Comparison of ENCODE assay signal across 1 cellular context in the genomic region with DNA sequence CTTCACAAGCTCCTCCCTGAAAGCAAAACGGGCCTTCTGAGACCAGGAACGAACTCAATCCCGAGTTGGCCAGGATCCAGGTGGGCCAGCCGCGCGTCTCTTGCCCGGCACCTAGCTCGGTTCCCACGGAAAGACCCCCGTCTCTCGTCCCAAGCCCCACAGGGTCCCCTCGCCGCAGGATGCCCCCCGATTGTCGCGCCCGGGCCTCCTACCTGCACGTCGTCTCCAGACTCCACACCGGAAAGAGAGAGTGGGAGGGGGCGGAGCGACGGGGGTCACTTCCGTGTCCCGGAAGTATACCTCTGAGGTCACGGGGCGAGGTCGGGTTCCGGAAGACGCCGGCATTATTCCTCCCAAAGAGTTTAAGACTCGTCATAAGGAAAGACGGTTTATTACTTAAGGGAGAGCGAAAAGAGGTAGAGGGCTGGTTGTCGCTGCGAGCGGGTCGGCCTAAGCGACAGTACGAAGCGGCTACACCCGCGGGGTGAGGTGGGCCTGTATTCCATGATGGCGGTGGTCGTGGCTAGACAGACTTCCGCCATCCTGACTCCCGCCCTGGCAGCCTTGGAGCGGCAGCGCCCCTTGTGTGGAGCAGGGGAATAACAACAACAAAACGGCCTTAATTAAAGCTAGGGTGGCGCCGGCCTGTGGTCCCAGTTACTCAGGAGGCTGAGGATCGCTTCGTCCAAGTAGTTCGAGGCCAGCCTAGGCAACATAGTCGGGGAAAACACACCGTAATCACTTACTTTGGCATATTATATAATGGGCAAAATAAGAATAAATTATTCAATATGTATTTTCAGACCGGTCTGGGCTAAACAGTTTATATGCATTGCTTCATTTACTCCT.
TF ChIP-seq lines count a peak whose summit lies in the region.

A gene (minus strand): TSS at position 249 of the 849 bp plus-strand sequence. CDS start 2,006 bp downstream, outside the sequence.

TF ChIP-seq in A549, 52 proteins besides CTCF, POLR2A, EP300 and RAD21 (continued from another document):
- TF ChIP-seq, protein P1, sequence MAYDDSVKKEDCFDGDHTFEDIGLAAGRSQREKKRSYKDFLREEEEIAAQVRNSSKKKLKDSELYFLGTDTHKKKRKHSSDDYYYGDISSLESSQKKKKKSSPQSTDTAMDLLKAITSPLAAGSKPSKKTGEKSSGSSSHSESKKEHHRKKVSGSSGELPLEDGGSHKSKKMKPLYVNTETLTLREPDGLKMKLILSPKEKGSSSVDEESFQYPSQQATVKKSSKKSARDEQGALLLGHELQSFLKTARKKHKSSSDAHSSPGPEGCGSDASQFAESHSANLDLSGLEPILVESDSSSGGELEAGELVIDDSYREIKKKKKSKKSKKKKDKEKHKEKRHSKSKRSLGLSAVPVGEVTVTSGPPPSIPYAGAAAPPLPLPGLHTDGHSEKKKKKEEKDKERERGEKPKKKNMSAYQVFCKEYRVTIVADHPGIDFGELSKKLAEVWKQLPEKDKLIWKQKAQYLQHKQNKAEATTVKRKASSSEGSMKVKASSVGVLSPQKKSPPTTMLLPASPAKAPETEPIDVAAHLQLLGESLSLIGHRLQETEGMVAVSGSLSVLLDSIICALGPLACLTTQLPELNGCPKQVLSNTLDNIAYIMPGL (CRISPR knock-in tag; IDR thresholded peaks at IDR 0.05; ENCODE audit: borderline replicate concordance), result peak; percentile 90; the same call in 1 of the 2 replicates
- TF ChIP-seq GATA3 (IDR thresholded peaks at IDR 0.05; ENCODE audit: borderline replicate concordance) (peak; percentile 26; the same call in 1 of the 2 replicates), HOXB13 (CRISPR knock-in tag; IDR thresholded peaks at IDR 0.05; ENCODE audit: low read depth) (peak; percentile 56; the same call in 1 of the 2 replicates), ESRRA (IDR thresholded peaks at IDR 0.05; ENCODE audit: borderline replicate concordance, low read length) (peak; percentile 14; the same call in 1 of the 2 replicates), HEYL (CRISPR knock-in tag; IDR thresholded peaks at IDR 0.05) (0 out of 2 replicates have a peak, but pooled peaks have one; percentile 34), JUN (IDR thresholded peaks at IDR 0.05) (peak; percentile 86 to 99), CHD4 (IDR thresholded peaks at IDR 0.05; ENCODE audit: borderline replicate concordance) (peak; percentile 69; the same call in 1 of the 2 replicates), FOXS1 (CRISPR knock-in tag; IDR thresholded peaks at IDR 0.05) (peak; percentile 91), NPAS2 (CRISPR knock-in tag; IDR thresholded peaks at IDR 0.05; ENCODE audit: borderline replicate concordance) (no peak), ZNF302 (CRISPR knock-in tag; IDR thresholded peaks at IDR 0.05) (no peak), CEBPB (IDR thresholded peaks at IDR 0.05) (no peak), MAZ (IDR thresholded peaks at IDR 0.05; ENCODE audit: borderline replicate concordance, low read depth, low read length) (no peak; the same call in 1 of the 2 replicates), CHD2 (IDR thresholded peaks at IDR 0.05; ENCODE audit: low read length, partially characterized antibody) (peak; percentile 43), NFE2L2 (conservative IDR thresholded peaks at IDR 0.05; ENCODE audit: low read length) (no peak), POLR2AphosphoS2 (conservative IDR thresholded peaks at IDR 0.05; ENCODE audit: low read length) (no peak), RNF2 (IDR thresholded peaks at IDR 0.05; ENCODE audit: borderline replicate concordance, low read depth) (no peak), EHF (CRISPR knock-in tag; IDR thresholded peaks at IDR 0.05) (peak; percentile 21; the same call in 1 of the 2 replicates), ZSCAN20 (CRISPR knock-in tag; IDR thresholded peaks at IDR 0.05) (no peak), JUNB (IDR thresholded peaks at IDR 0.05) (no peak)
- TF ChIP-seq, protein P2, sequence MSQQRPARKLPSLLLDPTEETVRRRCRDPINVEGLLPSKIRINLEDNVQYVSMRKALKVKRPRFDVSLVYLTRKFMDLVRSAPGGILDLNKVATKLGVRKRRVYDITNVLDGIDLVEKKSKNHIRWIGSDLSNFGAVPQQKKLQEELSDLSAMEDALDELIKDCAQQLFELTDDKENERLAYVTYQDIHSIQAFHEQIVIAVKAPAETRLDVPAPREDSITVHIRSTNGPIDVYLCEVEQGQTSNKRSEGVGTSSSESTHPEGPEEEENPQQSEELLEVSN (IDR thresholded peaks at IDR 0.05; ENCODE audit: borderline replicate concordance, low read depth), result no peak; the same call in 1 of the 2 replicates
- TF ChIP-seq, protein P3, sequence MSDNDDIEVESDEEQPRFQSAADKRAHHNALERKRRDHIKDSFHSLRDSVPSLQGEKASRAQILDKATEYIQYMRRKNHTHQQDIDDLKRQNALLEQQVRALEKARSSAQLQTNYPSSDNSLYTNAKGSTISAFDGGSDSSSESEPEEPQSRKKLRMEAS (IDR thresholded peaks at IDR 0.05), result peak; percentile 99
- TF ChIP-seq, protein P4, sequence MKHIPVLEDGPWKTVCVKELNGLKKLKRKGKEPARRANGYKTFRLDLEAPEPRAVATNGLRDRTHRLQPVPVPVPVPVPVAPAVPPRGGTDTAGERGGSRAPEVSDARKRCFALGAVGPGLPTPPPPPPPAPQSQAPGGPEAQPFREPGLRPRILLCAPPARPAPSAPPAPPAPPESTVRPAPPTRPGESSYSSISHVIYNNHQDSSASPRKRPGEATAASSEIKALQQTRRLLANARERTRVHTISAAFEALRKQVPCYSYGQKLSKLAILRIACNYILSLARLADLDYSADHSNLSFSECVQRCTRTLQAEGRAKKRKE (CRISPR knock-in tag; IDR thresholded peaks at IDR 0.05; ENCODE audit: low read depth), result peak; percentile 81; the same call in 1 of the 2 replicates
- TF ChIP-seq, protein P5, sequence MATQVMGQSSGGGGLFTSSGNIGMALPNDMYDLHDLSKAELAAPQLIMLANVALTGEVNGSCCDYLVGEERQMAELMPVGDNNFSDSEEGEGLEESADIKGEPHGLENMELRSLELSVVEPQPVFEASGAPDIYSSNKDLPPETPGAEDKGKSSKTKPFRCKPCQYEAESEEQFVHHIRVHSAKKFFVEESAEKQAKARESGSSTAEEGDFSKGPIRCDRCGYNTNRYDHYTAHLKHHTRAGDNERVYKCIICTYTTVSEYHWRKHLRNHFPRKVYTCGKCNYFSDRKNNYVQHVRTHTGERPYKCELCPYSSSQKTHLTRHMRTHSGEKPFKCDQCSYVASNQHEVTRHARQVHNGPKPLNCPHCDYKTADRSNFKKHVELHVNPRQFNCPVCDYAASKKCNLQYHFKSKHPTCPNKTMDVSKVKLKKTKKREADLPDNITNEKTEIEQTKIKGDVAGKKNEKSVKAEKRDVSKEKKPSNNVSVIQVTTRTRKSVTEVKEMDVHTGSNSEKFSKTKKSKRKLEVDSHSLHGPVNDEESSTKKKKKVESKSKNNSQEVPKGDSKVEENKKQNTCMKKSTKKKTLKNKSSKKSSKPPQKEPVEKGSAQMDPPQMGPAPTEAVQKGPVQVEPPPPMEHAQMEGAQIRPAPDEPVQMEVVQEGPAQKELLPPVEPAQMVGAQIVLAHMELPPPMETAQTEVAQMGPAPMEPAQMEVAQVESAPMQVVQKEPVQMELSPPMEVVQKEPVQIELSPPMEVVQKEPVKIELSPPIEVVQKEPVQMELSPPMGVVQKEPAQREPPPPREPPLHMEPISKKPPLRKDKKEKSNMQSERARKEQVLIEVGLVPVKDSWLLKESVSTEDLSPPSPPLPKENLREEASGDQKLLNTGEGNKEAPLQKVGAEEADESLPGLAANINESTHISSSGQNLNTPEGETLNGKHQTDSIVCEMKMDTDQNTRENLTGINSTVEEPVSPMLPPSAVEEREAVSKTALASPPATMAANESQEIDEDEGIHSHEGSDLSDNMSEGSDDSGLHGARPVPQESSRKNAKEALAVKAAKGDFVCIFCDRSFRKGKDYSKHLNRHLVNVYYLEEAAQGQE (IDR thresholded peaks at IDR 0.05), result no peak
